In the genomic region with DNA sequence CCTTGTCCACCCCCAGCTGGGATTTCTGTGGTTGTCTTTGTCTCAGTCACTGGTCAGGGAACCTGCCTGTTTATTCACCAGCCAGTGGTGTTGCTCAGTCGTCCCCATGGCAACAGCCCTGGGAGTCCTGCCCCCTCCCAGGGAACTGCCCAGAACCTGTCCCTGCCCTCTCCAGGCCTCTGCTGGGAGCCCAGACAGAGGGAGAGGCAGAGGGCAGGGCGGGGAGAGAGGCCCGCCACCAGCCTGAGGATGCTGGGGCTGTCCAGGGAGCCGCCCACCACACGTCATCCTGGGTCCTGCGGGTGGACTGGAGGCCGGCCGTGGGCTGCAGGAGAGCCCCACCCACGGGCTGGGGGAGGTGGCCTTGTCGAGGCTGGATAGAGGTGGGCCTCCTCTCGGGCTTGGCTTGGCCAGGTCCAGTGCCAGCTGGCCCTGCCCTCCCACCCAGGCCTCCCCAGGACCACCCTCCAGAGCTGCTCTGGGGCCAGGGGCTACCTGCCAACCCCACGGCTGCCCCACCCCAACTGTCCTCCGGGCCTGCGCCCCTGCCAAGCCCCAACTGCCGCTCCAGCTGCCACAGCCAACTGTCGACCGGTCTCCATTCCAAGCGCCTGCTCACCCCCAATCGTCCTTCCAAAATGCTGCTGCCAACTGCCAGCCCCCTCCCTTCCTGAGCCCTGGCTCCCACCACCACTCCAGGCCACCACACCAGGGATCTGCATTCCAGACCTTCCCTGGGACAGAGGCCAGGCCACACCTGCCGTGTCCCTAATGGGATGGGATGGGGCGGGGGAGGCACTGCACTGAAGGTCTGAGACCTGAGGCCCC, we compare ENCODE assay signal across 8 cellular contexts. TPM values are rescaled to one million over a fixed set of nuclear protein-coding genes. Genes with fewer than 3 reads are reported as not detected.
DNase-seq lines count a peak whose midpoint lies in the region; ATAC-seq and TF ChIP-seq lines count a peak whose summit lies in the region.

No MANE protein-coding gene starts in this region.

- H3K9me3 ChIP-seq in heart left ventricle (no peaks in the 10 kb centered on the region), psoas muscle (no peaks in the 10 kb centered on the region)

- H3K4me1 ChIP-seq in heart left ventricle: peaks cover 13 to 43% (median 35%) of the 10 kb centered on the region in 12 donors
- H3K4me1 ChIP-seq in psoas muscle: peaks cover 6% of the 10 kb centered on the region

- intact Hi-C loops in heart left ventricle (cut with DNase I): no loop called here
- intact Hi-C loops in psoas muscle (cut with DNase I): no loop called here

- H3K27ac ChIP-seq in heart left ventricle: peak overlapping the region in 11 of 12 donors; percentile 32 to 86 (median 70)
- peak overlapping the region; percentile 2 for H3K27ac ChIP-seq in psoas muscle

- TF ChIP-seq CTCF in heart left ventricle (IDR thresholded peaks at IDR 0.05): no peak
- TF ChIP-seq CTCF in psoas muscle (IDR thresholded peaks at IDR 0.05): no peak

- H3K36me3 ChIP-seq in heart left ventricle (no peaks in the 10 kb centered on the region), psoas muscle (ENCODE audit: insufficient read depth in 1 of 2, low read depth in 1 of 2) (no peaks in the 10 kb centered on the region)

- peak; percentile 85 to 94 (median 92) for ATAC-seq in heart left ventricle
- ATAC-seq in psoas muscle: peak; percentile 75 to 84 (median 82)
- no peak for ATAC-seq in HG03139 (IDR thresholded peaks at IDR 0.05; ENCODE audit: unreplicated experiment)
- ATAC-seq in GM19351 (IDR thresholded peaks at IDR 0.05; ENCODE audit: unreplicated experiment): no peak
- no peak for ATAC-seq in HG02678 (IDR thresholded peaks at IDR 0.05; ENCODE audit: unreplicated experiment)

- peaks cover 0 to 17% (median 0%) of the 10 kb centered on the region in 9 donors for H3K27me3 ChIP-seq in heart left ventricle
- peaks cover 0 to 13% (median 0%) of the 10 kb centered on the region in 3 donors for H3K27me3 ChIP-seq in psoas muscle (ENCODE audit: insufficient read depth in 3 of 3, low read length in 2 of 3)

- peak in 1 of 2 donors; percentile 16 for TF ChIP-seq POLR2A in heart left ventricle (IDR thresholded peaks at IDR 0.05)

- WGBS in heart left ventricle, 4 donors: 27 to 44% (median 33%) methylated on average over 10 to 21 of the region's 21 CpGs
- WGBS in psoas muscle, 3 donors: 18 to 21% (median 21%) methylated on average over 11 to 21 of the region's 21 CpGs

- H3K4me3 ChIP-seq in heart left ventricle (peak overlapping the region in 1 of 12 donors; percentile 13), psoas muscle (no peak overlapping the region)

- DNase-seq in DMS53 treated with DMSO at 0.1 percent for 48 hours (lab: John Stamatoyannopoulos, UW; ENCODE audit: unreplicated experiment) (peak; percentile 57), NCI-H1694 treated with DMSO at 0.1 percent for 48 hours (lab: John Stamatoyannopoulos, UW) (peak; percentile 80), amygdala (lab: John Stamatoyannopoulos, UW) (peak in 42 of 56 donors; percentile 15 to 81 (median 56)), heart left ventricle (peak; percentile 88 to 96 (median 92)), psoas muscle (peak; percentile 87 to 91)

RNA-seq across cellular contexts. Expression of a gene that starts 4.2 kb away (rescaled TPM):
- 10 to 100 TPM; 11.2 to 27.4 (median 14.4) TPM for total RNA-seq in heart left ventricle
- polyA plus RNA-seq in heart left ventricle: 1 to 10 TPM; 6.6 to 8.2 TPM
- total RNA-seq in psoas muscle: 1 to 10 TPM; 4.5 to 6.4 (median 5.6) TPM
- polyA plus RNA-seq in psoas muscle: 1 to 10 TPM; 1.3 to 3.1 (median 2.2) TPM

RNA-seq across cellular contexts. Expression of a gene that starts 26.1 kb away (rescaled TPM):
- total RNA-seq in heart left ventricle (not detected), psoas muscle (not detected)
- polyA plus RNA-seq in heart left ventricle (under 1 TPM; 0.12 to 0.72 TPM), psoas muscle (1 to 10 TPM in 1 of 3 donors, under 1 TPM in 2; 0.04 to 3.2 (median 0.34) TPM)

RNA-seq across cellular contexts. Expression of a gene that starts 29.8 kb away (rescaled TPM):
- 100 to 1,000 TPM in 1 of 9 donors, 10 to 100 TPM in 8; 65.0 to 122 (median 72.2) TPM for total RNA-seq in heart left ventricle
- 100 to 1,000 TPM in 1 of 2 donors, 10 to 100 TPM in 1; 44.4 to 179 TPM for polyA plus RNA-seq in heart left ventricle
- total RNA-seq in psoas muscle: 10 to 100 TPM; 40.7 to 56.0 (median 55.1) TPM
- polyA plus RNA-seq in psoas muscle: 100 to 1,000 TPM in 1 of 3 donors, 10 to 100 TPM in 2; 46.7 to 152 (median 89.7) TPM

RNA-seq across cellular contexts. Expression of a gene that starts 59.7 kb away (rescaled TPM):
- 10 to 100 TPM; 34.8 to 57.1 (median 46.1) TPM for total RNA-seq in heart left ventricle
- 10 to 100 TPM; 21.1 to 46.3 TPM for polyA plus RNA-seq in heart left ventricle
- total RNA-seq in psoas muscle: 10 to 100 TPM; 20.4 to 27.3 (median 23.3) TPM
- polyA plus RNA-seq in psoas muscle: 10 to 100 TPM; 13.1 to 33.6 (median 19.7) TPM

Comparison
In these comparisons a context has a peak if more than half of its experiments do, and no peak if none do; other contexts are left out.
1. ATAC-seq: peak in heart left ventricle (4 of 4) and psoas muscle (4 of 4); none in HG03139 (single experiment), GM19351 (single experiment) and HG02678 (single experiment).
2. Peak in every context shown above with its lines, with median percentiles within 50 percentile points of each other: DNase-seq.